1 cellular context compared by ENCODE assay signal in the genomic region with DNA sequence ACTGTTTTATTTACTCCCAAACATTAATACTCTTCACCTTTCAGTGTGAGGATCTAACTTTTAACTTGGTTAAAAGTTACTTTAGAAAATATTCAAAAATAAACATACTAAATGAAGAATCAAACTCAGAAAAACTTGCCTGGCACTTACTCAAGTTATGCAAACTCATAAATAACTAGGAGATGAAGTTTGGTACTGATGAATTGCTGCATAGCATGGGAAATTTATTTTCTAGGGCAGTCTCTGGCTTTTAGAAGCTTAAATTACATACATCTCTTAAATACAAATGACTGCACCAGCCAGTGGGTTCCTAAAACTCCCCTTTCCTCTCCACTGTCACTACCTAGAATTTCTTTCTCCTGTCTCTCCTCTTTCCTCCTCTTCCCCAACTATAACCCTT.
TF ChIP-seq lines count a peak whose summit lies in the region.

No MANE protein-coding gene starts in this region.

TF ChIP-seq in K562, 482 proteins besides CTCF, POLR2A, EP300 and RAD21:
- TF ChIP-seq, protein P1, sequence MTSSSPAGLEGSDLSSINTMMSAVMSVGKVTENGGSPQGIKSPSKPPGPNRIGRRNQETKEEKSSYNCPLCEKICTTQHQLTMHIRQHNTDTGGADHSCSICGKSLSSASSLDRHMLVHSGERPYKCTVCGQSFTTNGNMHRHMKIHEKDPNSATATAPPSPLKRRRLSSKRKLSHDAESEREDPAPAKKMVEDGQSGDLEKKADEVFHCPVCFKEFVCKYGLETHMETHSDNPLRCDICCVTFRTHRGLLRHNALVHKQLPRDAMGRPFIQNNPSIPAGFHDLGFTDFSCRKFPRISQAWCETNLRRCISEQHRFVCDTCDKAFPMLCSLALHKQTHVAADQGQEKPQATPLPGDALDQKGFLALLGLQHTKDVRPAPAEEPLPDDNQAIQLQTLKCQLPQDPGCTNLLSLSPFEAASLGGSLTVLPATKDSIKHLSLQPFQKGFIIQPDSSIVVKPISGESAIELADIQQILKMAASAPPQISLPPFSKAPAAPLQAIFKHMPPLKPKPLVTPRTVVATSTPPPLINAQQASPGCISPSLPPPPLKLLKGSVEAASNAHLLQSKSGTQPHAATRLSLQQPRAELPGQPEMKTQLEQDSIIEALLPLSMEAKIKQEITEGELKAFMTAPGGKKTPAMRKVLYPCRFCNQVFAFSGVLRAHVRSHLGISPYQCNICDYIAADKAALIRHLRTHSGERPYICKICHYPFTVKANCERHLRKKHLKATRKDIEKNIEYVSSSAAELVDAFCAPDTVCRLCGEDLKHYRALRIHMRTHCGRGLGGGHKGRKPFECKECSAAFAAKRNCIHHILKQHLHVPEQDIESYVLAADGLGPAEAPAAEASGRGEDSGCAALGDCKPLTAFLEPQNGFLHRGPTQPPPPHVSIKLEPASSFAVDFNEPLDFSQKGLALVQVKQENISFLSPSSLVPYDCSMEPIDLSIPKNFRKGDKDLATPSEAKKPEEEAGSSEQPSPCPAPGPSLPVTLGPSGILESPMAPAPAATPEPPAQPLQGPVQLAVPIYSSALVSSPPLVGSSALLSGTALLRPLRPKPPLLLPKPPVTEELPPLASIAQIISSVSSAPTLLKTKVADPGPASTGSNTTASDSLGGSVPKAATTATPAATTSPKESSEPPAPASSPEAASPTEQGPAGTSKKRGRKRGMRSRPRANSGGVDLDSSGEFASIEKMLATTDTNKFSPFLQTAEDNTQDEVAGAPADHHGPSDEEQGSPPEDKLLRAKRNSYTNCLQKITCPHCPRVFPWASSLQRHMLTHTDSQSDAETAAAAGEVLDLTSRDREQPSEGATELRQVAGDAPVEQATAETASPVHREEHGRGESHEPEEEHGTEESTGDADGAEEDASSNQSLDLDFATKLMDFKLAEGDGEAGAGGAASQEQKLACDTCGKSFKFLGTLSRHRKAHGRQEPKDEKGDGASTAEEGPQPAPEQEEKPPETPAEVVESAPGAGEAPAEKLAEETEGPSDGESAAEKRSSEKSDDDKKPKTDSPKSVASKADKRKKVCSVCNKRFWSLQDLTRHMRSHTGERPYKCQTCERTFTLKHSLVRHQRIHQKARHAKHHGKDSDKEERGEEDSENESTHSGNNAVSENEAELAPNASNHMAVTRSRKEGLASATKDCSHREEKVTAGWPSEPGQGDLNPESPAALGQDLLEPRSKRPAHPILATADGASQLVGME (CRISPR knock-in tag; IDR thresholded peaks at IDR 0.05), result no peak
- TF ChIP-seq SP2 (IDR thresholded peaks at IDR 0.05; ENCODE audit: extremely low read depth, low read depth, low read length, poor library complexity, severe bottlenecking), result no peak
- TF ChIP-seq CBFA2T3 (IDR thresholded peaks at IDR 0.05), result no peak
- TF ChIP-seq TGIF2 (CRISPR knock-in tag; IDR thresholded peaks at IDR 0.05), result no peak
- TF ChIP-seq PPARD (CRISPR knock-in tag; IDR thresholded peaks at IDR 0.05), result no peak
- TF ChIP-seq TCF7 (IDR thresholded peaks at IDR 0.05; ENCODE audit: borderline replicate concordance), result no peak
- no peak for TF ChIP-seq EGR1 (conservative IDR thresholded peaks at IDR 0.05)
- TF ChIP-seq LARP7 (IDR thresholded peaks at IDR 0.05), result no peak
- no peak for TF ChIP-seq SP1 (CRISPR knock-in tag; IDR thresholded peaks at IDR 0.05)
- TF ChIP-seq FOXA1 (IDR thresholded peaks at IDR 0.05; ENCODE audit: borderline replicate concordance), result no peak
- TF ChIP-seq BRF1 (IDR thresholded peaks at IDR 0.05; ENCODE audit: borderline replicate concordance, extremely low read depth, insufficient read length), result no peak
- no peak for TF ChIP-seq ATF7 (IDR thresholded peaks at IDR 0.05)
- TF ChIP-seq, protein P2, sequence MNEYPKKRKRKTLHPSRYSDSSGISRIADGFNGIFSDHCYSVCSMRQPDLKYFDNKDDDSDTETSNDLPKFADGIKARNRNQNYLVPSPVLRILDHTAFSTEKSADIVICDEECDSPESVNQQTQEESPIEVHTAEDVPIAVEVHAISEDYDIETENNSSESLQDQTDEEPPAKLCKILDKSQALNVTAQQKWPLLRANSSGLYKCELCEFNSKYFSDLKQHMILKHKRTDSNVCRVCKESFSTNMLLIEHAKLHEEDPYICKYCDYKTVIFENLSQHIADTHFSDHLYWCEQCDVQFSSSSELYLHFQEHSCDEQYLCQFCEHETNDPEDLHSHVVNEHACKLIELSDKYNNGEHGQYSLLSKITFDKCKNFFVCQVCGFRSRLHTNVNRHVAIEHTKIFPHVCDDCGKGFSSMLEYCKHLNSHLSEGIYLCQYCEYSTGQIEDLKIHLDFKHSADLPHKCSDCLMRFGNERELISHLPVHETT (CRISPR knock-in tag; conservative IDR thresholded peaks at IDR 0.05 in 1 of 2, IDR thresholded peaks at IDR 0.05 in 1 of 2), result no peak
- TF ChIP-seq RBFOX2 (IDR thresholded peaks at IDR 0.05; ENCODE audit: low read depth, low read length), result no peak
- no peak for TF ChIP-seq CREB1 (IDR thresholded peaks at IDR 0.05)
- no peak for TF ChIP-seq CREB1 (CRISPR knock-in tag; IDR thresholded peaks at IDR 0.05)
- TF ChIP-seq PHF20 (IDR thresholded peaks at IDR 0.05; ENCODE audit: partially characterized antibody), result no peak
TF ChIP-seq in K562: peak in this region for 0.
